1 cellular context compared by ENCODE assay signal in the genomic region with DNA sequence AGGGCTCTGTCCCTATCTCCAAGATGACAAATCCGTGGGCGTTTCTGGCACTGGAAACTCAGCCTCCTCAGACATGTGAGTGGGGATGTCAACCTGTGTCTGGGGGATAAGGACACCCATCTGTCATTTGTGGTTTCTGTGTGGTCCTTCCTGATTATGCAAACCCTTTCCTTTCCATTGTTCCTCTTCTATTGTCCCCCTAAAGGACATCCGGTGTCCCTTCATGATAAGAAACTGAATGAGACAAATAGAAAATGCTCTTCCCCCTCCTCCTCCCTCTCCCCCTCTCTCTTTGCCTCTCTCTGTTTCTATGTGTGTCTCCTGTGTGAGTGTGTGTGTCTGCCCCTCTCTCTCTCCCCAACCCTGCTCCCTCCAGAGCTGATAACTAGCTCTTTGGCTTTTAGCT.
TF ChIP-seq lines count a peak whose summit lies in the region.

No MANE protein-coding gene starts in this region.

TF ChIP-seq in K562, 482 proteins besides CTCF, POLR2A, EP300 and RAD21 (continued from another document and continues in another):
- TF ChIP-seq, protein P1, sequence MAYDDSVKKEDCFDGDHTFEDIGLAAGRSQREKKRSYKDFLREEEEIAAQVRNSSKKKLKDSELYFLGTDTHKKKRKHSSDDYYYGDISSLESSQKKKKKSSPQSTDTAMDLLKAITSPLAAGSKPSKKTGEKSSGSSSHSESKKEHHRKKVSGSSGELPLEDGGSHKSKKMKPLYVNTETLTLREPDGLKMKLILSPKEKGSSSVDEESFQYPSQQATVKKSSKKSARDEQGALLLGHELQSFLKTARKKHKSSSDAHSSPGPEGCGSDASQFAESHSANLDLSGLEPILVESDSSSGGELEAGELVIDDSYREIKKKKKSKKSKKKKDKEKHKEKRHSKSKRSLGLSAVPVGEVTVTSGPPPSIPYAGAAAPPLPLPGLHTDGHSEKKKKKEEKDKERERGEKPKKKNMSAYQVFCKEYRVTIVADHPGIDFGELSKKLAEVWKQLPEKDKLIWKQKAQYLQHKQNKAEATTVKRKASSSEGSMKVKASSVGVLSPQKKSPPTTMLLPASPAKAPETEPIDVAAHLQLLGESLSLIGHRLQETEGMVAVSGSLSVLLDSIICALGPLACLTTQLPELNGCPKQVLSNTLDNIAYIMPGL (CRISPR knock-in tag; IDR thresholded peaks at IDR 0.05), result no peak
- TF ChIP-seq NONO (IDR thresholded peaks at IDR 0.05; ENCODE audit: low read depth in 2 of 2, low read length in 1 of 2) (no peak), JUN (IDR thresholded peaks at IDR 0.05; ENCODE audit: borderline replicate concordance, low read depth, low read length) (no peak), JUN (CRISPR knock-in tag; IDR thresholded peaks at IDR 0.05; ENCODE audit: borderline replicate concordance) (no peak), MYC (IDR thresholded peaks at IDR 0.05; ENCODE audit: low read depth, low read length) (no peak), MYC (CRISPR knock-in tag; IDR thresholded peaks at IDR 0.05; ENCODE audit: borderline replicate concordance, low read depth) (no peak), SRSF3 (IDR thresholded peaks at IDR 0.05; ENCODE audit: insufficient read depth, low read length) (no peak), HCFC1 (IDR thresholded peaks at IDR 0.05; ENCODE audit: low read depth, low read length) (no peak), ZNF583 (CRISPR knock-in tag; IDR thresholded peaks at IDR 0.05) (no peak), MTF1 (CRISPR knock-in tag; IDR thresholded peaks at IDR 0.05; ENCODE audit: borderline replicate concordance) (no peak), MAZ (CRISPR knock-in tag; conservative IDR thresholded peaks at IDR 0.05 in 1 of 2, IDR thresholded peaks at IDR 0.05 in 1 of 2) (peak in 1 of 2 experiments; percentile 73; a peak in 1 of 4 replicates), SMARCA5 (IDR thresholded peaks at IDR 0.05) (no peak), STAG1 (CRISPR knock-in tag; IDR thresholded peaks at IDR 0.05; ENCODE audit: borderline replicate concordance) (no peak), E2F4 (CRISPR knock-in tag; IDR thresholded peaks at IDR 0.05; ENCODE audit: low read depth) (no peak), NBN (IDR thresholded peaks at IDR 0.05; ENCODE audit: low read depth) (no peak), PHF21A (IDR thresholded peaks at IDR 0.05; ENCODE audit: borderline replicate concordance, low read depth) (no peak), RBM25 (IDR thresholded peaks at IDR 0.05; ENCODE audit: low read depth, low read length, severe bottlenecking) (no peak), ZC3H11A (IDR thresholded peaks at IDR 0.05; ENCODE audit: low read depth, low read length) (no peak), ZC3H8 (IDR thresholded peaks at IDR 0.05) (no peak), BCOR (IDR thresholded peaks at IDR 0.05) (peak; percentile 43; the same call in 1 of the 2 replicates), ARID4B (CRISPR knock-in tag; IDR thresholded peaks at IDR 0.05) (no peak), HMG20B (CRISPR knock-in tag; IDR thresholded peaks at IDR 0.05) (no peak), CHD2 (IDR thresholded peaks at IDR 0.05; ENCODE audit: low read depth, low read length) (no peak), ZC3H4 (CRISPR knock-in tag; IDR thresholded peaks at IDR 0.05; ENCODE audit: borderline replicate concordance) (no peak), HIVEP1 (CRISPR knock-in tag; IDR thresholded peaks at IDR 0.05) (no peak), TEAD1 (CRISPR knock-in tag; IDR thresholded peaks at IDR 0.05) (no peak), FOXA3 (CRISPR knock-in tag; conservative IDR thresholded peaks at IDR 0.05 in 1 of 2, IDR thresholded peaks at IDR 0.05 in 1 of 2) (no peak), IFI16 (CRISPR knock-in tag; IDR thresholded peaks at IDR 0.05) (no peak), ERF (CRISPR knock-in tag; IDR thresholded peaks at IDR 0.05) (no peak), NELFE (IDR thresholded peaks at IDR 0.05; ENCODE audit: insufficient read depth, insufficient read length) (no peak), HDAC8 (tag; IDR thresholded peaks at IDR 0.05) (no peak), CEBPB (tag; IDR thresholded peaks at IDR 0.05) (peak; percentile 83), RBBP5 (IDR thresholded peaks at IDR 0.05; ENCODE audit: borderline replicate concordance, insufficient read depth, low read length, poor library complexity, severe bottlenecking) (no peak), ARNT (IDR thresholded peaks at IDR 0.05) (0 out of 4 replicates have a peak, but pooled peaks of 1 of the 2 experiments have one; percentile 53), ZNF354B (CRISPR knock-in tag; IDR thresholded peaks at IDR 0.05) (no peak), ZNF398 (CRISPR knock-in tag; IDR thresholded peaks at IDR 0.05) (no peak), MXD1 (CRISPR knock-in tag; IDR thresholded peaks at IDR 0.05; ENCODE audit: borderline replicate concordance, poor library complexity, severe bottlenecking) (no peak), SNRNP70 (optimal IDR thresholded peaks at IDR 0.05; ENCODE audit: low read depth, low read length) (no peak), ZZZ3 (IDR thresholded peaks at IDR 0.05) (no peak), TCF3 (CRISPR knock-in tag; IDR thresholded peaks at IDR 0.05) (peak; percentile 96), SAP30 (IDR thresholded peaks at IDR 0.05; ENCODE audit: borderline replicate concordance, insufficient read depth, low read depth, low read length, poor library complexity, severe bottlenecking) (no peak), ZNF224 (CRISPR knock-in tag; IDR thresholded peaks at IDR 0.05) (no peak), ZNF695 (CRISPR knock-in tag; IDR thresholded peaks at IDR 0.05) (no peak)
- TF ChIP-seq, protein P2, sequence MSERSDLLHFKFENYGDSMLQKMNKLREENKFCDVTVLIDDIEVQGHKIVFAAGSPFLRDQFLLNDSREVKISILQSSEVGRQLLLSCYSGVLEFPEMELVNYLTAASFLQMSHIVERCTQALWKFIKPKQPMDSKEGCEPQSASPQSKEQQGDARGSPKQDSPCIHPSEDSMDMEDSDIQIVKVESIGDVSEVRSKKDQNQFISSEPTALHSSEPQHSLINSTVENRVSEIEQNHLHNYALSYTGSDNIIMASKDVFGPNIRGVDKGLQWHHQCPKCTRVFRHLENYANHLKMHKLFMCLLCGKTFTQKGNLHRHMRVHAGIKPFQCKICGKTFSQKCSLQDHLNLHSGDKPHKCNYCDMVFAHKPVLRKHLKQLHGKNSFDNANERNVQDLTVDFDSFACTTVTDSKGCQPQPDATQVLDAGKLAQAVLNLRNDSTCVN (CRISPR knock-in tag; IDR thresholded peaks at IDR 0.05), result no peak
- TF ChIP-seq, protein P3, sequence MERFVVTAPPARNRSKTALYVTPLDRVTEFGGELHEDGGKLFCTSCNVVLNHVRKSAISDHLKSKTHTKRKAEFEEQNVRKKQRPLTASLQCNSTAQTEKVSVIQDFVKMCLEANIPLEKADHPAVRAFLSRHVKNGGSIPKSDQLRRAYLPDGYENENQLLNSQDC (CRISPR knock-in tag; IDR thresholded peaks at IDR 0.05), result no peak
- TF ChIP-seq, protein P4, sequence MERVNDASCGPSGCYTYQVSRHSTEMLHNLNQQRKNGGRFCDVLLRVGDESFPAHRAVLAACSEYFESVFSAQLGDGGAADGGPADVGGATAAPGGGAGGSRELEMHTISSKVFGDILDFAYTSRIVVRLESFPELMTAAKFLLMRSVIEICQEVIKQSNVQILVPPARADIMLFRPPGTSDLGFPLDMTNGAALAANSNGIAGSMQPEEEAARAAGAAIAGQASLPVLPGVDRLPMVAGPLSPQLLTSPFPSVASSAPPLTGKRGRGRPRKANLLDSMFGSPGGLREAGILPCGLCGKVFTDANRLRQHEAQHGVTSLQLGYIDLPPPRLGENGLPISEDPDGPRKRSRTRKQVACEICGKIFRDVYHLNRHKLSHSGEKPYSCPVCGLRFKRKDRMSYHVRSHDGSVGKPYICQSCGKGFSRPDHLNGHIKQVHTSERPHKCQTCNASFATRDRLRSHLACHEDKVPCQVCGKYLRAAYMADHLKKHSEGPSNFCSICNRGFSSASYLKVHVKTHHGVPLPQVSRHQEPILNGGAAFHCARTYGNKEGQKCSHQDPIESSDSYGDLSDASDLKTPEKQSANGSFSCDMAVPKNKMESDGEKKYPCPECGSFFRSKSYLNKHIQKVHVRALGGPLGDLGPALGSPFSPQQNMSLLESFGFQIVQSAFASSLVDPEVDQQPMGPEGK (CRISPR knock-in tag; IDR thresholded peaks at IDR 0.05; ENCODE audit: borderline replicate concordance), result no peak
- TF ChIP-seq, protein P5, sequence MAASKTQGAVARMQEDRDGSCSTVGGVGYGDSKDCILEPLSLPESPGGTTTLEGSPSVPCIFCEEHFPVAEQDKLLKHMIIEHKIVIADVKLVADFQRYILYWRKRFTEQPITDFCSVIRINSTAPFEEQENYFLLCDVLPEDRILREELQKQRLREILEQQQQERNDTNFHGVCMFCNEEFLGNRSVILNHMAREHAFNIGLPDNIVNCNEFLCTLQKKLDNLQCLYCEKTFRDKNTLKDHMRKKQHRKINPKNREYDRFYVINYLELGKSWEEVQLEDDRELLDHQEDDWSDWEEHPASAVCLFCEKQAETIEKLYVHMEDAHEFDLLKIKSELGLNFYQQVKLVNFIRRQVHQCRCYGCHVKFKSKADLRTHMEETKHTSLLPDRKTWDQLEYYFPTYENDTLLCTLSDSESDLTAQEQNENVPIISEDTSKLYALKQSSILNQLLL (CRISPR knock-in tag; IDR thresholded peaks at IDR 0.05; ENCODE audit: borderline replicate concordance), result no peak
- TF ChIP-seq, protein P6, sequence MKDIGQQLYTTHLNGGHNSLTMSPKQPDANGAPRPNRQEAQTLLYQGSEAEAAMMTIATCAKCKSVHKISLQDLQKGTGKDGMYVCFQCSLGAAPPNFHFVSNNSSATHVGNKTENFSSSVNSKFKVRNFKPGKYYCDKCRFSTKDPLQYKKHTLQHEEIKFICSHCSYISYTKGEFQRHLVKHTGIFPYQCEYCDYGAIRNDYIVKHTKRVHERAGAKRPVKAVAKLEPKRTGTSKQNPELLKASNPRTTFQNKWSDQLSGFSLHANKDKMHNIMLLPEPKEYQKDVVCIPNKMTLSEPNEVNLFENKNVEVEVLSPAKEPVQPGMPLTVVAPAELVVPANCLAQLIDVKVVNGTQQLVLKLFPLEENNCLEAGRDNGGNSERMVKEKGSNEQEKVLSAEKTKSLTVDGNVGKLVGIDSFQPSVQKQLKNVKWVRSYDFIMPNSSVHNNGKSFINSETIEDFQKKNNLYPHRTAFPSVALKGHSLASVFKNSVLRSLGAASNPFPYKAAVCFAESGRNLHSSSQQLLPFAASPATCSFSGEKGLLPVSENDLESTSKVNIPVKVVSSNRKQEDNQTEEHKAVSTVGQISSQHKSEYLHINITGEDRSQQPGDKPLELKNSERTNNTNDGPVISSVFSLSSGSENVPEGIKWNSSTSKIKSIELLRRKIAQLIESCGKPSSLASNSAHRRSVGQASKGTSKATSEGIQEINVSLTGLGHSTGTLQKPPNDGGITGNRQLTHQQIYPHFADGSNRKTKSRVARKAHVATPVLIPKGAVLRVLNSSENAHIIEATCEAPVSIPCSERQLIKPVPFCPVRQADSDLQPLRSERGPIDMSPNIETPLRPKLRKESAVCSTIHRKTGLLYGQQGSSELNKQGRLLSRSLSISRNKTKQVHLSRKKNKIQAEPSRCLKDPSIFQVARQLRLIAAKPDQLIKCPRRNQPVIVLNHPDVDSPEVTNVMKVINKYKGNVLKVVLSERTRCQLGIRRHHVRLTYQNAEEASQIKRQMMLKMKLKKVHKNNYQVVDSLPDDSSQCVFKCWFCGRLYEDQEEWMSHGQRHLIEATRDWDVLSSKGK (CRISPR knock-in tag; IDR thresholded peaks at IDR 0.05), result no peak
